30 cellular contexts compared by ENCODE assay signal in the genomic region with DNA sequence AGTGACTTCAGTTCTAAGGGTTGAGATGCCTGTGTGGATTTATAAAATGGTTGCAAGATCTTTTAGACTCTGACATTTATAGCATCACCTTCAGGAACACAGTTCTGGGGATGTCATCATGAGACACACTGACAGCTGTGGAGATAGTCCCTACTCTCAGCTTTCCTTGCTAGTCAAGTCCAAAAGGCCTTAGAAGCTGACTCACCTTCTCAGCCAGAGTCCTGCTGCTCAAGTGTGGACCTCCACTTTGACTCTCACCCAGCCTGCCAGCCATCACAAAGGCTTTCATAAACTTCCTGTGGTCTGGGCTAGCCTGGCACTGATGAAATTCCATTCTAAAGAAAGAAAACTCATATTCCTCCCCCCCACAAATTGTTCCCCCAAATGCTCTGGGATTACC. TPM values are rescaled to one million over a fixed set of nuclear protein-coding genes. Genes with fewer than 3 reads are reported as not detected.
DNase-seq lines count a peak whose midpoint lies in the region; TF ChIP-seq lines count a peak whose summit lies in the region.
"Had no signal": no experiment of that assay in that cellular context is flagged by ENCODE, and none has a peak within 500 bp of the region (broad histone marks: within the 10 kb centered on the region; RNA-seq: fewer than 3 reads in every experiment).

No MANE protein-coding gene starts in this region.

- DNase-seq in ELR (ENCODE audit: low read depth) (peak; percentile 19), OCI-M1 (lab: John Stamatoyannopoulos, UW) (peak; percentile 54), fibroblast of pulmonary artery (ENCODE audit: low read depth) (peak; percentile 18), KBM-7 (no peak), GOT3 (lab: John Stamatoyannopoulos, UW) (no peak), activated gamma-delta T cell (lab: John Stamatoyannopoulos, UW) (no peak), NCI-H446 treated with DMSO at 0.1 percent for 48 hours (lab: John Stamatoyannopoulos, UW) (no peak)
- DNase-seq: ACHN; activated CD4-positive, alpha-beta memory T cell treated with anti-CD3 and anti-CD28 coated beads for 36 hours; activated CD8-positive, alpha-beta memory T cell treated with anti-CD3 and anti-CD28 coated beads, Interleukin-2, amount 50 U/mL, for 48 hours; body of pancreas; C1 segment of cervical spinal cord; colonic mucosa; DND-41; effector memory CD8-positive, alpha-beta T cell; esophagus squamous epithelium; H9; kidney glomerular epithelial cell; mammary epithelial cell; MG63; NCI-H1417 treated with DMSO at 0.1 percent for 48 hours; NCI-H2081 treated with DMSO at 0.1 percent for 48 hours; NCI-H524; NK-92 treated with Interleukin-12 subunit alpha and Interleukin-12 subunit beta, amount 100 ng/mL, for 24 hours; psoas muscle; SIG-M5; substantia nigra; T-cell had no signal

- peak overlapping the region; percentile 77 for H3K27ac ChIP-seq in mesodermal cell (ENCODE audit: low read depth, low read length, severe bottlenecking)
- H3K27ac ChIP-seq: body of pancreas, colonic mucosa, esophagus squamous epithelium, psoas muscle had no signal

- TF ChIP-seq CTCF in fibroblast of pulmonary artery (IDR thresholded peaks at IDR 0.05; ENCODE audit: low read length, missing control alignments), result no peak

- H3K9me3 ChIP-seq in mesodermal cell (ENCODE audit: control insufficient read depth, low read length), result no peaks in the 10 kb centered on the region
- H3K9me3 ChIP-seq: body of pancreas, Caco-2, colonic mucosa, esophagus squamous epithelium, MG63, psoas muscle had no signal

- H3K36me3 ChIP-seq in mesodermal cell (ENCODE audit: control insufficient read depth, insufficient read depth, low read length), result peaks cover 39% of the 10 kb centered on the region
- H3K36me3 ChIP-seq: colonic mucosa had no signal

- no peak overlapping the region for H3K4me3 ChIP-seq in fibroblast of pulmonary artery (replicated peaks; ENCODE audit: low read depth, low read length)
- no peak overlapping the region for H3K4me3 ChIP-seq in mesodermal cell (ENCODE audit: extremely low read depth, insufficient read depth, low read length, poor library complexity, severe bottlenecking)
- H3K4me3 ChIP-seq: body of pancreas, colonic mucosa, esophagus squamous epithelium, MG63, psoas muscle had no signal

- in situ Hi-C loops in KBM-7 (cut with MboI; ENCODE audit: low pct_unique_long_range_greater_than_20kb, low sequenced_read_pairs), result no loop called here

- H3K4me1 ChIP-seq in mesodermal cell (ENCODE audit: control insufficient read depth, insufficient read depth, low read length, poor library complexity, severe bottlenecking), result peaks cover 10% of the 10 kb centered on the region
- H3K4me1 ChIP-seq: body of pancreas, colonic mucosa, esophagus squamous epithelium, psoas muscle had no signal

RNA-seq across cellular contexts. Expression of gene TMEM39A, which starts 44.8 kb away (rescaled TPM):
- polyA plus RNA-seq in mesodermal cell (2013, experiment 1 of 2), result 55.9 TPM
- polyA plus RNA-seq in mesodermal cell (2013, experiment 2 of 2), result 46.9 TPM

RNA-seq across cellular contexts. Expression of gene POGLUT1, which starts 50.1 kb away (rescaled TPM):
- 14.3 TPM for polyA plus RNA-seq in mesodermal cell (2013, experiment 1 of 2)
- 15.1 TPM for polyA plus RNA-seq in mesodermal cell (2013, experiment 2 of 2)

Comparison
In these comparisons a context has a peak if more than half of its experiments do, and no peak if none do; other contexts are left out.
1. DNase-seq: peak in ELR (single experiment), OCI-M1 (single experiment) and fibroblast of pulmonary artery (single experiment); none in KBM-7 (single experiment), GOT3 (single experiment), activated gamma-delta T cell (single experiment) and NCI-H446 treated with DMSO at 0.1 percent for 48 hours (single experiment).